Comparison of ENCODE assay signal across 37 cellular contexts in genomic region chr7:88399036-88399435, GRCh38.
"Had no signal": no experiment of that assay in that cellular context is flagged by ENCODE, and none has a peak within 500 bp of the region (broad histone marks: within the 10 kb centered on the region; RNA-seq: fewer than 3 reads in every experiment).

No MANE protein-coding gene starts in this region.

- H3K4me3 Mint-ChIP-seq: activated CD4-positive, alpha-beta memory T cell treated with anti-CD3 and anti-CD28 coated beads, Interleukin-2, amount 10 ng/mL, durations not matched to agents 7 days and 5 days; activated CD8-positive, alpha-beta memory T cell treated with anti-CD3 and anti-CD28 coated beads, Interleukin-2, amount 10 ng/mL, durations not matched to agents 7 days and 5 days; activated naive CD4-positive, alpha-beta T cell treated with anti-CD3 and anti-CD28 coated beads, Interleukin-2, amount 50 U/mL, for 24 hours; activated naive CD8-positive, alpha-beta T cell treated with anti-CD3 and anti-CD28 coated beads, Interleukin-2, amount 10 ng/mL, durations not matched to agents 7 days and 5 days; activated T-cell treated with anti-CD3 and anti-CD28 coated beads, Interleukin-2, amount 50 U/mL, for 72 hours; activated T-helper 17 cell treated with anti-CD3 and anti-CD28 coated beads, Interleukin-2, amount 50 U/mL, for 72 hours; T-helper 1 cell treated with Interleukin-12 subunit alpha and Interleukin-12 subunit beta and Interleukin-4 antibody, amounts not matched to agents 30 μg/mL and 1 μg/mL, for 36 hours; T-helper 2 cell treated with Interferon-gamma antibody and Interleukin-4, amounts not matched to agents 5 μg/mL and 100 μg/mL, for 36 hours had no signal

- DNase-seq: activated CD4-positive, alpha-beta memory T cell treated with anti-CD3 and anti-CD28 coated beads, Interleukin-2, amount 10 ng/mL, durations not matched to agents 7 days and 5 days; activated CD4-positive, alpha-beta T cell treated with anti-CD3 and anti-CD28 coated beads for 1 hour; activated CD4-positive, alpha-beta T cell treated with anti-CD3 and anti-CD28 coated beads for 48 hours; activated CD4-positive, CD25-positive, alpha-beta regulatory T cell; activated CD8-positive, alpha-beta memory T cell treated with anti-CD3 and anti-CD28 coated beads for 24 hours; activated CD8-positive, alpha-beta memory T cell treated with anti-CD3 and anti-CD28 coated beads, Interleukin-2, amount 10 ng/mL, durations not matched to agents 7 days and 5 days; activated effector memory CD4-positive, alpha-beta T cell treated with anti-CD3 and anti-CD28 coated beads, Interleukin-2, amount 50 U/mL, for 16 hours; activated naive CD4-positive, alpha-beta T cell treated with Interleukin-2 at 50 U/mL for 16 hours; activated naive CD8-positive, alpha-beta T cell treated with anti-CD3 and anti-CD28 coated beads, Interleukin-2, amount 10 ng/mL, durations not matched to agents 7 days and 5 days; activated T-cell treated with anti-CD3 and anti-CD28 coated beads, Interleukin-2, amount 50 U/mL, for 1 hour; activated T-cell treated with anti-CD3 and anti-CD28 coated beads, Interleukin-2, amount 50 U/mL, for 72 hours; body of pancreas; Karpas-422; KBM-7; NCI-H1105; NCI-H1417 treated with DMSO at 0.1 percent for 48 hours; NCI-H187 treated with DMSO at 0.1 percent for 48 hours; NCI-H2081; NCI-H2171 treated with DMSO at 0.1 percent for 48 hours; NCI-H2227 treated with DMSO at 0.1 percent for 48 hours; NCI-H446; NCI-H510A treated with DMSO at 0.1 percent for 48 hours; NCI-H526 treated with DMSO at 0.1 percent for 48 hours; NCI-H774; PC-3; Peyer's patch; RPMI8226; SHP77 treated with DMSO at 0.1 percent for 48 hours; SK-N-SH had no signal

- H3K27ac ChIP-seq: body of pancreas, breast epithelium, Peyer's patch, SJSA1 had no signal

- H3K4me1 Mint-ChIP-seq: activated naive CD4-positive, alpha-beta T cell treated with anti-CD3 and anti-CD28 coated beads, Interleukin-2, amount 50 U/mL, for 24 hours; activated T-helper 17 cell treated with anti-CD3 and anti-CD28 coated beads, Interleukin-2, amount 50 U/mL, for 72 hours had no signal

- H3K27me3 Mint-ChIP-seq: activated CD4-positive, alpha-beta memory T cell treated with anti-CD3 and anti-CD28 coated beads, Interleukin-2, amount 10 ng/mL, durations not matched to agents 7 days and 5 days; activated CD8-positive, alpha-beta memory T cell treated with anti-CD3 and anti-CD28 coated beads, Interleukin-2, amount 10 ng/mL, durations not matched to agents 7 days and 5 days; activated naive CD4-positive, alpha-beta T cell treated with anti-CD3 and anti-CD28 coated beads, Interleukin-2, amount 50 U/mL, for 24 hours; activated T-helper 17 cell treated with anti-CD3 and anti-CD28 coated beads, Interleukin-2, amount 50 U/mL, for 72 hours had no signal

- H3K4me1 ChIP-seq: body of pancreas, breast epithelium, Peyer's patch, SJSA1 had no signal

- H3K36me3 Mint-ChIP-seq: activated CD8-positive, alpha-beta memory T cell treated with anti-CD3 and anti-CD28 coated beads, Interleukin-2, amount 10 ng/mL, durations not matched to agents 7 days and 5 days; activated naive CD4-positive, alpha-beta T cell treated with anti-CD3 and anti-CD28 coated beads, Interleukin-2, amount 50 U/mL, for 24 hours; activated naive CD8-positive, alpha-beta T cell treated with anti-CD3 and anti-CD28 coated beads, Interleukin-2, amount 10 ng/mL, durations not matched to agents 7 days and 5 days had no signal

- ATAC-seq: activated CD8-positive, alpha-beta memory T cell treated with anti-CD3 and anti-CD28 coated beads, Interleukin-2, amount 10 ng/mL, durations not matched to agents 7 days and 5 days; activated T-cell treated with anti-CD3 and anti-CD28 coated beads, Interleukin-2, amount 50 U/mL, for 72 hours; activated T-helper 17 cell treated with anti-CD3 and anti-CD28 coated beads, Interleukin-2, amount 50 U/mL, for 72 hours; body of pancreas; PC-3 had no signal

- H3K4me3 ChIP-seq: body of pancreas, breast epithelium, Peyer's patch, SJSA1 had no signal

- H3K27me3 ChIP-seq: body of pancreas, breast epithelium, Peyer's patch, SJSA1 had no signal

- FAIRE-seq: astrocyte, TTC549 had no signal

- H3K36me3 ChIP-seq: breast epithelium, Peyer's patch, SJSA1 had no signal

- H3K9me3 Mint-ChIP-seq: activated CD4-positive, alpha-beta memory T cell treated with anti-CD3 and anti-CD28 coated beads, Interleukin-2, amount 10 ng/mL, durations not matched to agents 7 days and 5 days; activated naive CD4-positive, alpha-beta T cell treated with anti-CD3 and anti-CD28 coated beads, Interleukin-2, amount 50 U/mL, for 24 hours; activated naive CD8-positive, alpha-beta T cell treated with anti-CD3 and anti-CD28 coated beads, Interleukin-2, amount 10 ng/mL, durations not matched to agents 7 days and 5 days; activated T-cell treated with anti-CD3 and anti-CD28 coated beads, Interleukin-2, amount 50 U/mL, for 72 hours; activated T-helper 17 cell treated with anti-CD3 and anti-CD28 coated beads, Interleukin-2, amount 50 U/mL, for 72 hours; T-helper 1 cell treated with Interleukin-12 subunit alpha and Interleukin-12 subunit beta and Interleukin-4 antibody, amounts not matched to agents 30 μg/mL and 1 μg/mL, for 36 hours; T-helper 2 cell treated with Interferon-gamma antibody and Interleukin-4, amounts not matched to agents 5 μg/mL and 100 μg/mL, for 36 hours had no signal

- H3K9me3 ChIP-seq: body of pancreas, breast epithelium, Peyer's patch, SJSA1, SK-N-SH had no signal

- H3K27ac Mint-ChIP-seq: activated CD4-positive, alpha-beta memory T cell treated with anti-CD3 and anti-CD28 coated beads, Interleukin-2, amount 10 ng/mL, durations not matched to agents 7 days and 5 days; activated CD8-positive, alpha-beta memory T cell treated with anti-CD3 and anti-CD28 coated beads, Interleukin-2, amount 10 ng/mL, durations not matched to agents 7 days and 5 days; activated naive CD4-positive, alpha-beta T cell treated with anti-CD3 and anti-CD28 coated beads, Interleukin-2, amount 50 U/mL, for 24 hours; activated naive CD8-positive, alpha-beta T cell treated with anti-CD3 and anti-CD28 coated beads, Interleukin-2, amount 10 ng/mL, durations not matched to agents 7 days and 5 days; activated T-cell treated with anti-CD3 and anti-CD28 coated beads, Interleukin-2, amount 50 U/mL, for 72 hours; activated T-helper 17 cell treated with anti-CD3 and anti-CD28 coated beads, Interleukin-2, amount 50 U/mL, for 72 hours; T-helper 1 cell treated with Interleukin-12 subunit alpha and Interleukin-12 subunit beta and Interleukin-4 antibody, amounts not matched to agents 30 μg/mL and 1 μg/mL, for 36 hours; T-helper 2 cell treated with Interferon-gamma antibody and Interleukin-4, amounts not matched to agents 5 μg/mL and 100 μg/mL, for 36 hours had no signal

- H3K9ac ChIP-seq: SK-N-SH had no signal
